In genomic region chr17:49861150-49861884, GRCh38 we compare ENCODE assay signal across 1 cellular context.
TF ChIP-seq lines count a peak whose summit lies in the region.

No MANE protein-coding gene starts in this region.

TF ChIP-seq in K562, 482 proteins besides CTCF, POLR2A, EP300 and RAD21 (continued from another document):
- TF ChIP-seq ZNF518B (CRISPR knock-in tag; IDR thresholded peaks at IDR 0.05) (no peak), MEF2A (IDR thresholded peaks at IDR 0.05; ENCODE audit: control insufficient read depth, low read depth, low read length) (no peak)
